ENCODE assay signal across 23 cellular contexts in the genomic region with DNA sequence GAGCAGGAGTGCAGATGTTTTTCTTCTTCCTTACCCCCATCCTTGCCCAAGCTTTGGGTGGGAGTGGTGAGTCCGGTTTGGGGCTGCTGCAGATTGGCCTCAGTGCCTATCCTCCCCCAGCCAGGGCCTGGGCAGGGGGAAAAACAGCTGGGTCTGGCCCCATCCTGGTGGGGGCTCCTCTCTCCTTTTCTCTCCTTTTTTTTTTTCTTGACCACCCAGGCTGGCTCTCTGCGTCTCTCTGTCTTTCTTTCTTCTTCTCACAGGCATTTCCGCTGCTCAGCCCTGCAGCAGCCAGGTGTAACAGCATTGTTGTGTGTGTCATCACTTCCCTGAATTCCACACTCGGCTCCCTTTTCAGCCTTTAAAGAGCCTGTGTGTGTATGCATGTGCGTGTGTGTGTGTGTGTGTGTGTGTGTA. TPM values are rescaled to one million over a fixed set of nuclear protein-coding genes. Genes with fewer than 3 reads are reported as not detected.
DNase-seq lines count a peak whose midpoint lies in the region; ATAC-seq, FAIRE-seq and TF ChIP-seq lines count a peak whose summit lies in the region.
"Had no signal": no experiment of that assay in that cellular context is flagged by ENCODE, and none has a peak within 500 bp of the region (broad histone marks: within the 10 kb centered on the region; RNA-seq: fewer than 3 reads in every experiment).

No MANE protein-coding gene starts in this region.

- POLR2A ChIA-PET in activated B cell treated with CpG ODN at 0.5 μM for 24 hours (lab: Charles Lee) = no interaction called here

- no peaks in the 10 kb centered on the region for H3K36me3 ChIP-seq in parathyroid adenoma (ENCODE audit: control insufficient read depth, insufficient read depth, low read length)
- H3K36me3 ChIP-seq: BLaER1, Peyer's patch, thoracic aorta had no signal

- no peaks in the 10 kb centered on the region for H3K9me3 Mint-ChIP-seq in activated B cell treated with CpG ODN at 0.5 μM for 24 hours
- H3K9me3 Mint-ChIP-seq: activated T-helper 1 cell treated with anti-CD3 and anti-CD28 coated beads, Interleukin-12 subunit alpha, Interleukin-12 subunit beta, Interleukin-2, Interleukin-4 antibody, amounts not matched to agents 30 ng/mL and 10 ng/mL and 1 ng/mL, durations not matched to agents 14 hours and 24 hours and 36 hours; central memory CD8-positive, alpha-beta T cell had no signal

- peak overlapping the region; percentile 24 for H3K4me3 Mint-ChIP-seq in activated B cell treated with CpG ODN at 0.5 μM for 24 hours
- H3K4me3 Mint-ChIP-seq: activated T-helper 1 cell treated with anti-CD3 and anti-CD28 coated beads, Interleukin-12 subunit alpha, Interleukin-12 subunit beta, Interleukin-2, Interleukin-4 antibody, amounts not matched to agents 30 ng/mL and 10 ng/mL and 1 ng/mL, durations not matched to agents 14 hours and 24 hours and 36 hours; central memory CD8-positive, alpha-beta T cell had no signal

- H3K79me2 ChIP-seq in parathyroid adenoma = peaks cover 50% of the 10 kb centered on the region

- intact Hi-C loops in activated B cell treated with CpG ODN at 0.5 μM for 24 hours (cut with micrococcal nuclease) = no loop called here

- no peak for ATAC-seq in activated B cell treated with CpG ODN at 0.5 μM for 24 hours (ENCODE audit: low read depth)

- peak overlapping the region; percentile 71 for H3K4me3 ChIP-seq in parathyroid adenoma (ENCODE audit: low read depth, low read length)

- CTCF ChIA-PET in activated B cell treated with CpG ODN at 0.5 μM for 24 hours (lab: Charles Lee) = no interaction called here

- H3K4me1 Mint-ChIP-seq in activated B cell treated with CpG ODN at 0.5 μM for 24 hours = peaks cover 38% of the 10 kb centered on the region

- H3K27ac Mint-ChIP-seq in activated B cell treated with CpG ODN at 0.5 μM for 24 hours = no peak overlapping the region
- H3K27ac Mint-ChIP-seq: activated T-helper 1 cell treated with anti-CD3 and anti-CD28 coated beads, Interleukin-12 subunit alpha, Interleukin-12 subunit beta, Interleukin-2, Interleukin-4 antibody, amounts not matched to agents 30 ng/mL and 10 ng/mL and 1 ng/mL, durations not matched to agents 14 hours and 24 hours and 36 hours had no signal

- peaks cover 69% of the 10 kb centered on the region for H3K27me3 Mint-ChIP-seq in activated B cell treated with CpG ODN at 0.5 μM for 24 hours

- H3K4me2 ChIP-seq in parathyroid adenoma (ENCODE audit: low read length) = peak overlapping the region; percentile 88

- peak overlapping the region; percentile 95 for H3K27ac ChIP-seq in parathyroid adenoma
- H3K27ac ChIP-seq: 22Rv1, BLaER1, Peyer's patch, thoracic aorta had no signal

- peak overlapping the region; percentile 91 for H3K9ac ChIP-seq in parathyroid adenoma
- H3K9ac ChIP-seq: BLaER1 had no signal

- TF ChIP-seq CTCF in activated B cell treated with CpG ODN at 0.5 μM for 24 hours (IDR thresholded peaks at IDR 0.05) (no peak), parathyroid adenoma (IDR thresholded peaks at IDR 0.05) (no peak)

- FAIRE-seq in HTR-8/SVneo (lab: Jason Lieb, UNC) = no peak
- FAIRE-seq: frontal cortex had no signal

- no peaks in the 10 kb centered on the region for H3K36me3 Mint-ChIP-seq in activated B cell treated with CpG ODN at 0.5 μM for 24 hours (ENCODE audit: low read depth)

- no peak overlapping the region for H2AFZ ChIP-seq in parathyroid adenoma

- DNase-seq in DMS53 (lab: John Stamatoyannopoulos, UW) (peak; percentile 14), DMS53 treated with DMSO at 0.1 percent for 48 hours (lab: John Stamatoyannopoulos, UW; ENCODE audit: unreplicated experiment) (no peak), activated B cell treated with CpG ODN at 0.5 μM for 24 hours (no peak), iPS-NIHi11 (ENCODE audit: low spot score) (peak; percentile 55), NCI-H345 treated with DMSO at 0.1 percent for 48 hours (lab: John Stamatoyannopoulos, UW; ENCODE audit: unreplicated experiment) (no peak), HTR-8/SVneo (ENCODE audit: insufficient read length, low spot score) (no peak), germinal center (ENCODE audit: low spot score) (no peak)
- DNase-seq: DMS79; NCI-H2081 treated with DMSO at 0.1 percent for 48 hours; NCI-H748 treated with DMSO at 0.1 percent for 48 hours; nucleus accumbens; Peyer's patch; stimulated activated CD4-positive, alpha-beta T cell treated with anti-CD3 and anti-CD28 coated beads, Interleukin-4, amount 100 ng/mL, for 1 hour; stimulated activated CD8-positive, alpha-beta memory T cell treated with anti-CD3 and anti-CD28 coated beads, Interleukin-4, amount 100 ng/mL, for 48 hours had no signal

- no peaks in the 10 kb centered on the region for H3K27me3 ChIP-seq in parathyroid adenoma (ENCODE audit: control insufficient read depth, insufficient read depth, low read length)

- H3K9me3 ChIP-seq in parathyroid adenoma (ENCODE audit: control insufficient read depth, low read length) = no peaks in the 10 kb centered on the region
- H3K9me3 ChIP-seq: thoracic aorta had no signal

- H3K4me1 ChIP-seq in parathyroid adenoma = peaks cover 30% of the 10 kb centered on the region

RNA-seq across cellular contexts. Expression of gene FOXL2NB, which starts 2.0 kb away (rescaled TPM):
- not detected in 2 replicates for total RNA-seq in activated B cell treated with CpG ODN at 0.5 μM for 24 hours
- total RNA-seq: activated T-helper 1 cell treated with anti-CD3 and anti-CD28 coated beads, Interleukin-12 subunit alpha, Interleukin-12 subunit beta, Interleukin-2, Interleukin-4 antibody, amounts not matched to agents 30 ng/mL and 10 ng/mL and 1 ng/mL, durations not matched to agents 14 hours and 24 hours and 36 hours; mesenteric fat pad; Peyer's patch; skeletal muscle tissue; thoracic aorta had no signal

RNA-seq across cellular contexts. Expression of gene FOXL2, which starts 2.1 kb away (rescaled TPM):
- not detected in 2 replicates for total RNA-seq in activated B cell treated with CpG ODN at 0.5 μM for 24 hours
- total RNA-seq: activated T-helper 1 cell treated with anti-CD3 and anti-CD28 coated beads, Interleukin-12 subunit alpha, Interleukin-12 subunit beta, Interleukin-2, Interleukin-4 antibody, amounts not matched to agents 30 ng/mL and 10 ng/mL and 1 ng/mL, durations not matched to agents 14 hours and 24 hours and 36 hours; mesenteric fat pad; Peyer's patch; skeletal muscle tissue; thoracic aorta had no signal

RNA-seq across cellular contexts. Expression of gene PRR23A, which starts 57.1 kb away (rescaled TPM):
- total RNA-seq in activated B cell treated with CpG ODN at 0.5 μM for 24 hours = not detected in 2 replicates
- total RNA-seq: activated T-helper 1 cell treated with anti-CD3 and anti-CD28 coated beads, Interleukin-12 subunit alpha, Interleukin-12 subunit beta, Interleukin-2, Interleukin-4 antibody, amounts not matched to agents 30 ng/mL and 10 ng/mL and 1 ng/mL, durations not matched to agents 14 hours and 24 hours and 36 hours; frontal cortex; mesenteric fat pad; Peyer's patch; skeletal muscle tissue; thoracic aorta had no signal

Comparison
In these comparisons a context has a peak if more than half of its experiments do, and no peak if none do; other contexts are left out.
1. DNase-seq: peak in DMS53 (single experiment) and iPS-NIHi11 (single experiment); none in DMS53 treated with DMSO at 0.1 percent for 48 hours (single experiment), activated B cell treated with CpG ODN at 0.5 μM for 24 hours (single experiment), NCI-H345 treated with DMSO at 0.1 percent for 48 hours (single experiment), HTR-8/SVneo (single experiment) and germinal center (single experiment).